1 cellular context compared by ENCODE assay signal in the genomic region with DNA sequence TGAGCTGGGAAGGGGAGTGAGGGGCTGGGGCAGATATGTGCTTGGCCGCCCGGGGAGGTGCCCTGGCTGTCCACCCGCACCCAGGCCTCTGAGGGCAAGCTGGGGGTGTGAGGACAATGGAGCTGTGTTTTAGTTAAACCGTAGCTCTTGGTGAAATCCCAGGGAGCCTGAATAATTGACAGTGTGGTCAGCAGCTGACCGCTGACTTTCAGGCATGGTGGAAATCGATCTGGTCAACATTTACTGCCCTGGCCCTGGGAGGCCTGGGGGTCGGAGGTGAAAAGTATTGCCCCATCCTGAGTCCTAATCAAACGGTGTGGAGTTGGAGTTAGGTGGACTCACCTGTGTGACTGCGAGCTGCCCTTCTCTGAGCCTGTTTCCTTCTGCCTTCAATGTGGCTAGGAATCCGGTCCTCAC.
A peak's percentile ranks its signal among the peaks of the same experiment; 100 is the strongest.
TF ChIP-seq lines count a peak whose summit lies in the region.

No MANE protein-coding gene starts in this region.

TF ChIP-seq in HepG2, 621 proteins besides CTCF, POLR2A, EP300 and RAD21 (continued from another document and continues in another):
- TF ChIP-seq, protein P1, sequence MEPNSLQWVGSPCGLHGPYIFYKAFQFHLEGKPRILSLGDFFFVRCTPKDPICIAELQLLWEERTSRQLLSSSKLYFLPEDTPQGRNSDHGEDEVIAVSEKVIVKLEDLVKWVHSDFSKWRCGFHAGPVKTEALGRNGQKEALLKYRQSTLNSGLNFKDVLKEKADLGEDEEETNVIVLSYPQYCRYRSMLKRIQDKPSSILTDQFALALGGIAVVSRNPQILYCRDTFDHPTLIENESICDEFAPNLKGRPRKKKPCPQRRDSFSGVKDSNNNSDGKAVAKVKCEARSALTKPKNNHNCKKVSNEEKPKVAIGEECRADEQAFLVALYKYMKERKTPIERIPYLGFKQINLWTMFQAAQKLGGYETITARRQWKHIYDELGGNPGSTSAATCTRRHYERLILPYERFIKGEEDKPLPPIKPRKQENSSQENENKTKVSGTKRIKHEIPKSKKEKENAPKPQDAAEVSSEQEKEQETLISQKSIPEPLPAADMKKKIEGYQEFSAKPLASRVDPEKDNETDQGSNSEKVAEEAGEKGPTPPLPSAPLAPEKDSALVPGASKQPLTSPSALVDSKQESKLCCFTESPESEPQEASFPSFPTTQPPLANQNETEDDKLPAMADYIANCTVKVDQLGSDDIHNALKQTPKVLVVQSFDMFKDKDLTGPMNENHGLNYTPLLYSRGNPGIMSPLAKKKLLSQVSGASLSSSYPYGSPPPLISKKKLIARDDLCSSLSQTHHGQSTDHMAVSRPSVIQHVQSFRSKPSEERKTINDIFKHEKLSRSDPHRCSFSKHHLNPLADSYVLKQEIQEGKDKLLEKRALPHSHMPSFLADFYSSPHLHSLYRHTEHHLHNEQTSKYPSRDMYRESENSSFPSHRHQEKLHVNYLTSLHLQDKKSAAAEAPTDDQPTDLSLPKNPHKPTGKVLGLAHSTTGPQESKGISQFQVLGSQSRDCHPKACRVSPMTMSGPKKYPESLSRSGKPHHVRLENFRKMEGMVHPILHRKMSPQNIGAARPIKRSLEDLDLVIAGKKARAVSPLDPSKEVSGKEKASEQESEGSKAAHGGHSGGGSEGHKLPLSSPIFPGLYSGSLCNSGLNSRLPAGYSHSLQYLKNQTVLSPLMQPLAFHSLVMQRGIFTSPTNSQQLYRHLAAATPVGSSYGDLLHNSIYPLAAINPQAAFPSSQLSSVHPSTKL (CRISPR knock-in tag; IDR thresholded peaks at IDR 0.05): peak; percentile 95
- TF ChIP-seq, protein P2, sequence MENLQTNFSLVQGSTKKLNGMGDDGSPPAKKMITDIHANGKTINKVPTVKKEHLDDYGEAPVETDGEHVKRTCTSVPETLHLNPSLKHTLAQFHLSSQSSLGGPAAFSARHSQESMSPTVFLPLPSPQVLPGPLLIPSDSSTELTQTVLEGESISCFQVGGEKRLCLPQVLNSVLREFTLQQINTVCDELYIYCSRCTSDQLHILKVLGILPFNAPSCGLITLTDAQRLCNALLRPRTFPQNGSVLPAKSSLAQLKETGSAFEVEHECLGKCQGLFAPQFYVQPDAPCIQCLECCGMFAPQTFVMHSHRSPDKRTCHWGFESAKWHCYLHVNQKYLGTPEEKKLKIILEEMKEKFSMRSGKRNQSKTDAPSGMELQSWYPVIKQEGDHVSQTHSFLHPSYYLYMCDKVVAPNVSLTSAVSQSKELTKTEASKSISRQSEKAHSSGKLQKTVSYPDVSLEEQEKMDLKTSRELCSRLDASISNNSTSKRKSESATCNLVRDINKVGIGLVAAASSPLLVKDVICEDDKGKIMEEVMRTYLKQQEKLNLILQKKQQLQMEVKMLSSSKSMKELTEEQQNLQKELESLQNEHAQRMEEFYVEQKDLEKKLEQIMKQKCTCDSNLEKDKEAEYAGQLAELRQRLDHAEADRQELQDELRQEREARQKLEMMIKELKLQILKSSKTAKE (CRISPR knock-in tag; IDR thresholded peaks at IDR 0.05; ENCODE audit: borderline replicate concordance): no peak; the same call in 1 of the 2 replicates
- TF ChIP-seq PAF1 (CRISPR knock-in tag; IDR thresholded peaks at IDR 0.05) (no peak), TCF7 (IDR thresholded peaks at IDR 0.05; ENCODE audit: low read depth) (peak; percentile 57), ZC3H13 (CRISPR knock-in tag; IDR thresholded peaks at IDR 0.05) (no peak), MATR3 (CRISPR knock-in tag; IDR thresholded peaks at IDR 0.05) (no peak), SMAD1 (CRISPR knock-in tag; IDR thresholded peaks at IDR 0.05; ENCODE audit: borderline replicate concordance, low read depth) (peak; percentile 57; the same call in 1 of the 2 replicates), ZNF841 (CRISPR knock-in tag; IDR thresholded peaks at IDR 0.05; ENCODE audit: borderline replicate concordance) (no peak), HNRNPL (IDR thresholded peaks at IDR 0.05; ENCODE audit: low read depth, low read length) (0 out of 2 replicates have a peak, but pooled peaks have one; percentile 54), KMT2B (CRISPR knock-in tag; IDR thresholded peaks at IDR 0.05) (no peak), SAP130 (CRISPR knock-in tag; IDR thresholded peaks at IDR 0.05; ENCODE audit: low read depth) (peak; percentile 84), FOXC1 (CRISPR knock-in tag; IDR thresholded peaks at IDR 0.05; ENCODE audit: borderline replicate concordance) (no peak), PCBP1 (IDR thresholded peaks at IDR 0.05; ENCODE audit: borderline replicate concordance, low read depth, low read length) (no peak), ZNF761 (CRISPR knock-in tag; conservative IDR thresholded peaks at IDR 0.05) (no peak), REPIN1 (CRISPR knock-in tag; IDR thresholded peaks at IDR 0.05; ENCODE audit: borderline replicate concordance, low read depth) (peak; percentile 92), SRY (CRISPR knock-in tag; IDR thresholded peaks at IDR 0.05) (no peak), PITX1 (CRISPR knock-in tag; IDR thresholded peaks at IDR 0.05) (peak; percentile 97), NCOA2 (CRISPR knock-in tag; IDR thresholded peaks at IDR 0.05) (peak; percentile 85), ZFP36 (IDR thresholded peaks at IDR 0.05; ENCODE audit: borderline replicate concordance, low read depth, low read length, partially characterized antibody) (no peak), ZNF282 (IDR thresholded peaks at IDR 0.05; ENCODE audit: partially characterized antibody) (no peak), NCOA5 (CRISPR knock-in tag; IDR thresholded peaks at IDR 0.05) (no peak)
- TF ChIP-seq, protein P3, sequence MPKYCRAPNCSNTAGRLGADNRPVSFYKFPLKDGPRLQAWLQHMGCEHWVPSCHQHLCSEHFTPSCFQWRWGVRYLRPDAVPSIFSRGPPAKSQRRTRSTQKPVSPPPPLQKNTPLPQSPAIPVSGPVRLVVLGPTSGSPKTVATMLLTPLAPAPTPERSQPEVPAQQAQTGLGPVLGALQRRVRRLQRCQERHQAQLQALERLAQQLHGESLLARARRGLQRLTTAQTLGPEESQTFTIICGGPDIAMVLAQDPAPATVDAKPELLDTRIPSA (CRISPR knock-in tag; IDR thresholded peaks at IDR 0.05; ENCODE audit: borderline replicate concordance): no peak
- TF ChIP-seq, protein P4, sequence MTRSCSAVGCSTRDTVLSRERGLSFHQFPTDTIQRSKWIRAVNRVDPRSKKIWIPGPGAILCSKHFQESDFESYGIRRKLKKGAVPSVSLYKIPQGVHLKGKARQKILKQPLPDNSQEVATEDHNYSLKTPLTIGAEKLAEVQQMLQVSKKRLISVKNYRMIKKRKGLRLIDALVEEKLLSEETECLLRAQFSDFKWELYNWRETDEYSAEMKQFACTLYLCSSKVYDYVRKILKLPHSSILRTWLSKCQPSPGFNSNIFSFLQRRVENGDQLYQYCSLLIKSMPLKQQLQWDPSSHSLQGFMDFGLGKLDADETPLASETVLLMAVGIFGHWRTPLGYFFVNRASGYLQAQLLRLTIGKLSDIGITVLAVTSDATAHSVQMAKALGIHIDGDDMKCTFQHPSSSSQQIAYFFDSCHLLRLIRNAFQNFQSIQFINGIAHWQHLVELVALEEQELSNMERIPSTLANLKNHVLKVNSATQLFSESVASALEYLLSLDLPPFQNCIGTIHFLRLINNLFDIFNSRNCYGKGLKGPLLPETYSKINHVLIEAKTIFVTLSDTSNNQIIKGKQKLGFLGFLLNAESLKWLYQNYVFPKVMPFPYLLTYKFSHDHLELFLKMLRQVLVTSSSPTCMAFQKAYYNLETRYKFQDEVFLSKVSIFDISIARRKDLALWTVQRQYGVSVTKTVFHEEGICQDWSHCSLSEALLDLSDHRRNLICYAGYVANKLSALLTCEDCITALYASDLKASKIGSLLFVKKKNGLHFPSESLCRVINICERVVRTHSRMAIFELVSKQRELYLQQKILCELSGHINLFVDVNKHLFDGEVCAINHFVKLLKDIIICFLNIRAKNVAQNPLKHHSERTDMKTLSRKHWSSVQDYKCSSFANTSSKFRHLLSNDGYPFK (CRISPR knock-in tag; IDR thresholded peaks at IDR 0.05; ENCODE audit: borderline replicate concordance): no peak; the same call in 1 of the 2 replicates
- TF ChIP-seq, protein P5, sequence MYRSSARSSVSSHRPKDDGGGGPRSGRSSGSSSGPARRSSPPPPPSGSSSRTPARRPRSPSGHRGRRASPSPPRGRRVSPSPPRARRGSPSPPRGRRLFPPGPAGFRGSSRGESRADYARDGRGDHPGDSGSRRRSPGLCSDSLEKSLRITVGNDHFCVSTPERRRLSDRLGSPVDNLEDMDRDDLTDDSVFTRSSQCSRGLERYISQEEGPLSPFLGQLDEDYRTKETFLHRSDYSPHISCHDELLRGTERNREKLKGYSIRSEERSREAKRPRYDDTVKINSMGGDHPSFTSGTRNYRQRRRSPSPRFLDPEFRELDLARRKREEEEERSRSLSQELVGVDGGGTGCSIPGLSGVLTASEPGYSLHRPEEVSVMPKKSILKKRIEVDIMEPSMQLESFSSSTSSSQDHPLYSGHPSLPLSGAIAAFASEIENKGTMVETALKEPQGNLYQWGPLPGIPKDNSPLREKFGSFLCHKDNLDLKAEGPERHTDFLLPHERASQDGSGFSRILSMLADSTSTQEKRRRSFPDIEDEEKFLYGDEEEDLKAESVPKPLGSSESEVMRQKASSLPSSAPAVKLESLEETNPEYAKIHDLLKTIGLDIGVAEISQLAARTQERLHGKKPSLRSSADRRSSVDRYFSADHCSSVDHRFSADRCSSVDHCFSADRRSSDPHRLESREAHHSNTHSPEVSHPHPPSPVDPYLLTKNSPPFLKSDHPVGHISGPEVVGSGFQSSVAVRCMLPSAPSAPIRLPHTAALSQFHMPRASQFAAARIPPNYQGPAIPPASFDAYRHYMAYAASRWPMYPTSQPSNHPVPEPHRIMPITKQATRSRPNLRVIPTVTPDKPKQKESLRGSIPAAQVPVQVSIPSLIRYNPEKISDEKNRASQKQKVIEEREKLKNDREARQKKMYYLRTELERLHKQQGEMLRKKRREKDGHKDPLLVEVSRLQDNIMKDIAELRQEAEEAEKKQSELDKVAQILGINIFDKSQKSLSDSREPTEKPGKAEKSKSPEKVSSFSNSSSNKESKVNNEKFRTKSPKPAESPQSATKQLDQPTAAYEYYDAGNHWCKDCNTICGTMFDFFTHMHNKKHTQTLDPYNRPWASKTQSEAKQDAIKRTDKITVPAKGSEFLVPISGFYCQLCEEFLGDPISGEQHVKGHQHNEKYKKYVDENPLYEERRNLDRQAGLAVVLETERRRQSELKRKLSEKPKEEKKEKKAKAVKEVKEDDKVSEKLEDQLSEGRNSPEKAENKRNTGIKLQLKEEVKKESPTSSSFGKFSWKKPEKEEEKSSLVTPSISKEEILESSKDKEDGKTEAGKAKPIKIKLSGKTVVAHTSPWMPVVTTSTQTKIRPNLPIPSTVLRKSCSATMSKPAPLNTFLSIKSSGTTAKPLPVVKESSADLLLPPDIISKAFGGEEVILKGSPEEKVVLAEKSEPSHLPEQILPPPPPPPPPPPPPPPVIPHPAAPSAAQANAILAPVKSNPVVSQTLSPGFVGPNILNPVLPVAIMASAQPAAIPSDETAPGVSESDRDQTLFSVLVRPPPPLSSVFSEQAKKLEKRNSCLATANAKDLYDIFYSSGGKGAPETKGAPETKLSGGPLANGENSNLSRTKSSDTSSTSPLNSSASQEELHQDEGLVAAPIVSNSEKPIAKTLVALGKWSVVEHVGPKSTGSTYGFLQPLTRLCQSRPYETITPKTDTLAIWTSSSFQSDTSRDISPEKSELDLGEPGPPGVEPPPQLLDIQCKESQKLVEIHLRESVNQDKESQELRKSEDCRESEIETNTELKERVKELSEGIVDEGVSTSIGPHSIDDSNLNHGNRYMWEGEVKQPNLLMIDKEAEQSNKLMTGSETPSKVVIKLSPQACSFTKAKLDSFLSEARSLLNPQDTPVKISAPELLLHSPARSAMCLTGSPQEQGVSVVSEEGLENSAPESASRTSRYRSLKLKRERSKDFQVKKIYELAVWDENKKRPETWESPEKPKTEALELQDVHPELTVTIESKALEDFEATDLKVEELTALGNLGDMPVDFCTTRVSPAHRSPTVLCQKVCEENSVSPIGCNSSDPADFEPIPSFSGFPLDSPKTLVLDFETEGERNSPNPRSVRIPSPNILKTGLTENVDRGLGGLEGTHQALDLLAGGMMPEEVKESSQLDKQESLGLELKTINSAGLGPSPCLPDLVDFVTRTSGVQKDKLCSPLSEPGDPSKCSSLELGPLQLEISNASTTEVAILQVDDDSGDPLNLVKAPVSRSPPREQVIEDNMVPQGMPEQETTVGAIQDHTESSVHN (CRISPR knock-in tag; IDR thresholded peaks at IDR 0.05): no peak
- TF ChIP-seq, protein P6, sequence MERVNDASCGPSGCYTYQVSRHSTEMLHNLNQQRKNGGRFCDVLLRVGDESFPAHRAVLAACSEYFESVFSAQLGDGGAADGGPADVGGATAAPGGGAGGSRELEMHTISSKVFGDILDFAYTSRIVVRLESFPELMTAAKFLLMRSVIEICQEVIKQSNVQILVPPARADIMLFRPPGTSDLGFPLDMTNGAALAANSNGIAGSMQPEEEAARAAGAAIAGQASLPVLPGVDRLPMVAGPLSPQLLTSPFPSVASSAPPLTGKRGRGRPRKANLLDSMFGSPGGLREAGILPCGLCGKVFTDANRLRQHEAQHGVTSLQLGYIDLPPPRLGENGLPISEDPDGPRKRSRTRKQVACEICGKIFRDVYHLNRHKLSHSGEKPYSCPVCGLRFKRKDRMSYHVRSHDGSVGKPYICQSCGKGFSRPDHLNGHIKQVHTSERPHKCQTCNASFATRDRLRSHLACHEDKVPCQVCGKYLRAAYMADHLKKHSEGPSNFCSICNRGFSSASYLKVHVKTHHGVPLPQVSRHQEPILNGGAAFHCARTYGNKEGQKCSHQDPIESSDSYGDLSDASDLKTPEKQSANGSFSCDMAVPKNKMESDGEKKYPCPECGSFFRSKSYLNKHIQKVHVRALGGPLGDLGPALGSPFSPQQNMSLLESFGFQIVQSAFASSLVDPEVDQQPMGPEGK (CRISPR knock-in tag; IDR thresholded peaks at IDR 0.05): peak; percentile 87
- TF ChIP-seq, protein P7, sequence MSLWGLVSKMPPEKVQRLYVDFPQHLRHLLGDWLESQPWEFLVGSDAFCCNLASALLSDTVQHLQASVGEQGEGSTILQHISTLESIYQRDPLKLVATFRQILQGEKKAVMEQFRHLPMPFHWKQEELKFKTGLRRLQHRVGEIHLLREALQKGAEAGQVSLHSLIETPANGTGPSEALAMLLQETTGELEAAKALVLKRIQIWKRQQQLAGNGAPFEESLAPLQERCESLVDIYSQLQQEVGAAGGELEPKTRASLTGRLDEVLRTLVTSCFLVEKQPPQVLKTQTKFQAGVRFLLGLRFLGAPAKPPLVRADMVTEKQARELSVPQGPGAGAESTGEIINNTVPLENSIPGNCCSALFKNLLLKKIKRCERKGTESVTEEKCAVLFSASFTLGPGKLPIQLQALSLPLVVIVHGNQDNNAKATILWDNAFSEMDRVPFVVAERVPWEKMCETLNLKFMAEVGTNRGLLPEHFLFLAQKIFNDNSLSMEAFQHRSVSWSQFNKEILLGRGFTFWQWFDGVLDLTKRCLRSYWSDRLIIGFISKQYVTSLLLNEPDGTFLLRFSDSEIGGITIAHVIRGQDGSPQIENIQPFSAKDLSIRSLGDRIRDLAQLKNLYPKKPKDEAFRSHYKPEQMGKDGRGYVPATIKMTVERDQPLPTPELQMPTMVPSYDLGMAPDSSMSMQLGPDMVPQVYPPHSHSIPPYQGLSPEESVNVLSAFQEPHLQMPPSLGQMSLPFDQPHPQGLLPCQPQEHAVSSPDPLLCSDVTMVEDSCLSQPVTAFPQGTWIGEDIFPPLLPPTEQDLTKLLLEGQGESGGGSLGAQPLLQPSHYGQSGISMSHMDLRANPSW (CRISPR knock-in tag; IDR thresholded peaks at IDR 0.05; ENCODE audit: borderline replicate concordance): peak; percentile 67; the same call in 1 of the 2 replicates
- TF ChIP-seq, protein P8, sequence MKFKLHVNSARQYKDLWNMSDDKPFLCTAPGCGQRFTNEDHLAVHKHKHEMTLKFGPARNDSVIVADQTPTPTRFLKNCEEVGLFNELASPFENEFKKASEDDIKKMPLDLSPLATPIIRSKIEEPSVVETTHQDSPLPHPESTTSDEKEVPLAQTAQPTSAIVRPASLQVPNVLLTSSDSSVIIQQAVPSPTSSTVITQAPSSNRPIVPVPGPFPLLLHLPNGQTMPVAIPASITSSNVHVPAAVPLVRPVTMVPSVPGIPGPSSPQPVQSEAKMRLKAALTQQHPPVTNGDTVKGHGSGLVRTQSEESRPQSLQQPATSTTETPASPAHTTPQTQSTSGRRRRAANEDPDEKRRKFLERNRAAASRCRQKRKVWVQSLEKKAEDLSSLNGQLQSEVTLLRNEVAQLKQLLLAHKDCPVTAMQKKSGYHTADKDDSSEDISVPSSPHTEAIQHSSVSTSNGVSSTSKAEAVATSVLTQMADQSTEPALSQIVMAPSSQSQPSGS (CRISPR knock-in tag; IDR thresholded peaks at IDR 0.05): peak; percentile 74; the same call in 1 of the 2 replicates
